ENCODE assay signal across 6 cellular contexts in the genomic region with DNA sequence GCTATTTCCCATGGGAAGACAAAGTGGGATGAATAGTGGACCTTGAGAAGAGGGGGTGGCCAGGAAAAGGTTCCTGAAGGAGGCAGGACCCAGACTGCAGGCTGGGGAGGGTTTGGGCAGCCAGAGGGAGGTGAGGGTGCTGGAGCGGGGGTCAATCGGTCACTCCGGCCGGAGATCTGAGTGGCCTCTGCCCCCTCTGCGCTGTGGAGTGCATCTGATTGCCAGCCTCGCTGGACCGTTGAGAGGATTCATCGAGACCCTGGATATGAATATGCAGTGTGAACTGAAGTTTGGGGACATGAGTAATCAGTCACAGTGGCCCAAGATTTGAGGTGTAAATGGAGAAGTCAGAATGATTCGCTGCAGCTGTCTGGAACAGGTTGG. TPM values are rescaled to one million over a fixed set of nuclear protein-coding genes. Genes with fewer than 3 reads are reported as not detected.
DNase-seq lines count a peak whose midpoint lies in the region; ATAC-seq and TF ChIP-seq lines count a peak whose summit lies in the region.

No MANE protein-coding gene starts in this region.

- TF ChIP-seq POLR2A in suprapubic skin (IDR thresholded peaks at IDR 0.05): no peak

- WGBS in SK-N-SH (ENCODE audit: low lambda C conversion rate): 8% methylated on average over 8 of the region's 9 CpGs
- WGBS in suprapubic skin: 14% methylated on average over 9 of the region's 9 CpGs

- H3K27me3 ChIP-seq in SK-N-SH (ENCODE audit: insufficient read depth): no peaks in the 10 kb centered on the region
- no peaks in the 10 kb centered on the region for H3K27me3 ChIP-seq in suprapubic skin

- peaks cover 5 to 25% of the 10 kb centered on the region in 2 experiments; a peak in 1 of 4 replicates for H3K4me1 ChIP-seq in SK-N-SH (ENCODE audit: control insufficient read depth in 1 of 2, insufficient read depth in 2 of 2, low read depth in 1 of 2, low read length in 1 of 2)
- H3K4me1 ChIP-seq in suprapubic skin: peaks cover 70% of the 10 kb centered on the region

- no peak for TF ChIP-seq RAD21 in SK-N-SH (IDR thresholded peaks at IDR 0.05; ENCODE audit: low read length)

- peak overlapping the region; percentile 97 for H3K4me2 ChIP-seq in SK-N-SH

- peaks cover 29% of the 10 kb centered on the region for H3F3A ChIP-seq in SK-N-SH (replicated peaks; ENCODE audit: insufficient read depth)

- H3K9me2 ChIP-seq in SK-N-SH: no peaks in the 10 kb centered on the region

- no peaks in the 10 kb centered on the region for H4K20me1 ChIP-seq in SK-N-SH (ENCODE audit: insufficient read depth)

- H2AFZ ChIP-seq in SK-N-SH (ENCODE audit: low read depth): no peak overlapping the region

- peaks cover 0 to 6% of the 10 kb centered on the region in 2 experiments for H3K36me3 ChIP-seq in SK-N-SH (replicated peaks in 1 of 2; ENCODE audit: control insufficient read depth in 1 of 2, insufficient read depth in 2 of 2, low read length in 1 of 2)
- no peaks in the 10 kb centered on the region for H3K36me3 ChIP-seq in suprapubic skin

- no peak for ATAC-seq in SK-N-SH treated with all-trans-retinoic acid at 6 μM for 48 hours

- CTCF ChIA-PET in SK-N-SH (lab: Yijun Ruan, JAX): interaction anchor here (1.0 to 5.0 kb wide), 6 partner anchors 11 to 168 kb away, joined by 3 to 28 read pairs (median 6); a partner anchor contains a TSS

- TF ChIP-seq EP300 in SK-N-SH (IDR thresholded peaks at IDR 0.05; ENCODE audit: borderline replicate concordance in 1 of 2, low read depth in 1 of 2, low read length in 1 of 2): no peak
- no peak for TF ChIP-seq EP300 in suprapubic skin (IDR thresholded peaks at IDR 0.05)

- H3K4me3 ChIP-seq in SK-N-SH (ENCODE audit: low read depth in 2 of 2, low read length in 1 of 2) (peak overlapping the region; percentile 74 to 86), foreskin fibroblast (ENCODE audit: low read depth in 1 of 2, low read length in 2 of 2) (peak overlapping the region; percentile 92 to 94), suprapubic skin (peak overlapping the region; percentile 98)

- H3K9ac ChIP-seq in SK-N-SH: peak overlapping the region; percentile 99

- POLR2A ChIA-PET in SK-N-SH (lab: Yijun Ruan, JAX): no interaction called here

- TF ChIP-seq CTCF in SK-N-SH (IDR thresholded peaks at IDR 0.05) (no peak), foreskin fibroblast (IDR thresholded peaks at IDR 0.05; ENCODE audit: low read depth, low read length) (no peak), suprapubic skin (IDR thresholded peaks at IDR 0.05) (no peak)

- H3K79me2 ChIP-seq in SK-N-SH (ENCODE audit: insufficient read depth): peaks cover 54% of the 10 kb centered on the region

- DNase-seq in SK-N-SH (no peak), foreskin fibroblast (no peak), suprapubic skin (ENCODE audit: low spot score in 2 of 2) (no peak), GF-D8 (lab: John Stamatoyannopoulos, UW) (no peak)
- DNase-seq in central memory CD4-positive, alpha-beta T cell: no peak

- H3K27ac ChIP-seq in SK-N-SH (ENCODE audit: low read depth in 2 of 2, low read length in 1 of 2): peak overlapping the region; percentile 72 to 83
- H3K27ac ChIP-seq in suprapubic skin: peak overlapping the region; percentile 99

- no peaks in the 10 kb centered on the region for H3K9me3 ChIP-seq in SK-N-SH
- no peaks in the 10 kb centered on the region for H3K9me3 ChIP-seq in suprapubic skin

TF ChIP-seq in SK-N-SH, 30 proteins besides CTCF, POLR2A, EP300 and RAD21 (continues in another document):
- TF ChIP-seq GABPA (IDR thresholded peaks at IDR 0.05; ENCODE audit: low read depth) (no peak), FOSL2 (IDR thresholded peaks at IDR 0.05; ENCODE audit: borderline replicate concordance, low read depth) (no peak), NRF1 (IDR thresholded peaks at IDR 0.05; ENCODE audit: low read depth, low read length) (no peak), RFX5 (IDR thresholded peaks at IDR 0.05; ENCODE audit: low read length) (no peak), JUND (IDR thresholded peaks at IDR 0.05) (no peak), SIN3A (IDR thresholded peaks at IDR 0.05; ENCODE audit: borderline replicate concordance, low read depth, low read length) (no peak), NFIC (IDR thresholded peaks at IDR 0.05; ENCODE audit: borderline replicate concordance) (no peak), TAF1 (IDR thresholded peaks at IDR 0.05; ENCODE audit: borderline replicate concordance, low read depth, low read length) (no peak)
- TF ChIP-seq, protein P1, sequence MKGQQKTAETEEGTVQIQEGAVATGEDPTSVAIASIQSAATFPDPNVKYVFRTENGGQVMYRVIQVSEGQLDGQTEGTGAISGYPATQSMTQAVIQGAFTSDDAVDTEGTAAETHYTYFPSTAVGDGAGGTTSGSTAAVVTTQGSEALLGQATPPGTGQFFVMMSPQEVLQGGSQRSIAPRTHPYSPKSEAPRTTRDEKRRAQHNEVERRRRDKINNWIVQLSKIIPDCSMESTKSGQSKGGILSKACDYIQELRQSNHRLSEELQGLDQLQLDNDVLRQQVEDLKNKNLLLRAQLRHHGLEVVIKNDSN (IDR thresholded peaks at IDR 0.05; ENCODE audit: borderline replicate concordance, low read depth): no peak

TF ChIP-seq in SK-N-SH treated with all-trans-retinoic acid at 6 μM for 48 hours, 23 proteins besides CTCF, POLR2A, EP300 and RAD21:
- no peak for TF ChIP-seq TOX (CRISPR knock-in tag; IDR thresholded peaks at IDR 0.05; ENCODE audit: borderline replicate concordance)
- TF ChIP-seq, protein P2, sequence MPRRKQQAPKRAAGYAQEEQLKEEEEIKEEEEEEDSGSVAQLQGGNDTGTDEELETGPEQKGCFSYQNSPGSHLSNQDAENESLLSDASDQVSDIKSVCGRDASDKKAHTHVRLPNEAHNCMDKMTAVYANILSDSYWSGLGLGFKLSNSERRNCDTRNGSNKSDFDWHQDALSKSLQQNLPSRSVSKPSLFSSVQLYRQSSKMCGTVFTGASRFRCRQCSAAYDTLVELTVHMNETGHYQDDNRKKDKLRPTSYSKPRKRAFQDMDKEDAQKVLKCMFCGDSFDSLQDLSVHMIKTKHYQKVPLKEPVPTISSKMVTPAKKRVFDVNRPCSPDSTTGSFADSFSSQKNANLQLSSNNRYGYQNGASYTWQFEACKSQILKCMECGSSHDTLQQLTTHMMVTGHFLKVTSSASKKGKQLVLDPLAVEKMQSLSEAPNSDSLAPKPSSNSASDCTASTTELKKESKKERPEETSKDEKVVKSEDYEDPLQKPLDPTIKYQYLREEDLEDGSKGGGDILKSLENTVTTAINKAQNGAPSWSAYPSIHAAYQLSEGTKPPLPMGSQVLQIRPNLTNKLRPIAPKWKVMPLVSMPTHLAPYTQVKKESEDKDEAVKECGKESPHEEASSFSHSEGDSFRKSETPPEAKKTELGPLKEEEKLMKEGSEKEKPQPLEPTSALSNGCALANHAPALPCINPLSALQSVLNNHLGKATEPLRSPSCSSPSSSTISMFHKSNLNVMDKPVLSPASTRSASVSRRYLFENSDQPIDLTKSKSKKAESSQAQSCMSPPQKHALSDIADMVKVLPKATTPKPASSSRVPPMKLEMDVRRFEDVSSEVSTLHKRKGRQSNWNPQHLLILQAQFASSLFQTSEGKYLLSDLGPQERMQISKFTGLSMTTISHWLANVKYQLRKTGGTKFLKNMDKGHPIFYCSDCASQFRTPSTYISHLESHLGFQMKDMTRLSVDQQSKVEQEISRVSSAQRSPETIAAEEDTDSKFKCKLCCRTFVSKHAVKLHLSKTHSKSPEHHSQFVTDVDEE (CRISPR knock-in tag; IDR thresholded peaks at IDR 0.05): no peak
- TF ChIP-seq ZNF565 (CRISPR knock-in tag; conservative IDR thresholded peaks at IDR 0.05; ENCODE audit: low read depth): no peak
- no peak for TF ChIP-seq ZNF8 (CRISPR knock-in tag; IDR thresholded peaks at IDR 0.05)
- no peak for TF ChIP-seq ZFP3 (CRISPR knock-in tag; IDR thresholded peaks at IDR 0.05)
- no peak for TF ChIP-seq ARNTL (CRISPR knock-in tag; IDR thresholded peaks at IDR 0.05; ENCODE audit: borderline replicate concordance, low read depth)
- TF ChIP-seq, protein P3, sequence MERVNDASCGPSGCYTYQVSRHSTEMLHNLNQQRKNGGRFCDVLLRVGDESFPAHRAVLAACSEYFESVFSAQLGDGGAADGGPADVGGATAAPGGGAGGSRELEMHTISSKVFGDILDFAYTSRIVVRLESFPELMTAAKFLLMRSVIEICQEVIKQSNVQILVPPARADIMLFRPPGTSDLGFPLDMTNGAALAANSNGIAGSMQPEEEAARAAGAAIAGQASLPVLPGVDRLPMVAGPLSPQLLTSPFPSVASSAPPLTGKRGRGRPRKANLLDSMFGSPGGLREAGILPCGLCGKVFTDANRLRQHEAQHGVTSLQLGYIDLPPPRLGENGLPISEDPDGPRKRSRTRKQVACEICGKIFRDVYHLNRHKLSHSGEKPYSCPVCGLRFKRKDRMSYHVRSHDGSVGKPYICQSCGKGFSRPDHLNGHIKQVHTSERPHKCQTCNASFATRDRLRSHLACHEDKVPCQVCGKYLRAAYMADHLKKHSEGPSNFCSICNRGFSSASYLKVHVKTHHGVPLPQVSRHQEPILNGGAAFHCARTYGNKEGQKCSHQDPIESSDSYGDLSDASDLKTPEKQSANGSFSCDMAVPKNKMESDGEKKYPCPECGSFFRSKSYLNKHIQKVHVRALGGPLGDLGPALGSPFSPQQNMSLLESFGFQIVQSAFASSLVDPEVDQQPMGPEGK (CRISPR knock-in tag; IDR thresholded peaks at IDR 0.05; ENCODE audit: borderline replicate concordance): no peak

RNA-seq across cellular contexts. Expression of a gene that starts 5.5 kb away (rescaled TPM):
- polyA plus RNA-seq in SK-N-SH (2012; rRNA removed): 14.0 and 21.9 TPM in 2 replicates
- 16.3 and 18.1 TPM in 2 replicates for polyA plus RNA-seq in SK-N-SH (2012; cell fraction: cytosol; rRNA removed)
- 76.2 and 102 TPM in 2 replicates for polyA plus RNA-seq in SK-N-SH (2012; cell fraction: nucleus; rRNA removed)
- total RNA-seq in suprapubic skin: 10 to 100 TPM; 15.0 to 27.9 (median 22.3) TPM

RNA-seq across cellular contexts. Expression of a gene that starts 8.1 kb away (rescaled TPM):
- 24.2 and 24.7 TPM in 2 replicates for polyA plus RNA-seq in SK-N-SH (2012; rRNA removed)
- 14.5 and 20.7 TPM in 2 replicates for polyA plus RNA-seq in SK-N-SH (2012; cell fraction: cytosol; rRNA removed)
- polyA plus RNA-seq in SK-N-SH (2012; cell fraction: nucleus; rRNA removed): 27.5 and 35.6 TPM in 2 replicates
- 10 to 100 TPM; 16.3 to 27.1 (median 20.2) TPM for total RNA-seq in suprapubic skin

RNA-seq across cellular contexts. Expression of a gene that starts 11.0 kb away (rescaled TPM):
- 5.0 and 5.5 TPM in 2 replicates for polyA plus RNA-seq in SK-N-SH (2012; rRNA removed)
- 2.4 and 3.3 TPM in 2 replicates for polyA plus RNA-seq in SK-N-SH (2012; cell fraction: cytosol; rRNA removed)
- 17.9 and 20.4 TPM in 2 replicates for polyA plus RNA-seq in SK-N-SH (2012; cell fraction: nucleus; rRNA removed)
- total RNA-seq in suprapubic skin: 1 to 10 TPM; 4.3 to 8.0 (median 6.5) TPM

RNA-seq across cellular contexts. Expression of a gene that starts 12.7 kb away (rescaled TPM):
- polyA plus RNA-seq in SK-N-SH (2012; rRNA removed): 20.1 and 27.1 TPM in 2 replicates
- 16.0 and 19.9 TPM in 2 replicates for polyA plus RNA-seq in SK-N-SH (2012; cell fraction: cytosol; rRNA removed)
- polyA plus RNA-seq in SK-N-SH (2012; cell fraction: nucleus; rRNA removed): 37.5 and 65.8 TPM in 2 replicates
- 10 to 100 TPM in 1 of 4 donors, 1 to 10 TPM in 3; 6.2 to 18.3 (median 8.5) TPM for total RNA-seq in suprapubic skin

RNA-seq across cellular contexts. Expression of a gene that starts 19.5 kb away (rescaled TPM):
- 217 and 321 TPM in 2 replicates for polyA plus RNA-seq in SK-N-SH (2012; rRNA removed)
- 124 and 156 TPM in 2 replicates for polyA plus RNA-seq in SK-N-SH (2012; cell fraction: cytosol; rRNA removed)
- polyA plus RNA-seq in SK-N-SH (2012; cell fraction: nucleus; rRNA removed): 370 and 570 TPM in 2 replicates
- total RNA-seq in suprapubic skin: 100 to 1,000 TPM in 1 of 4 donors, 10 to 100 TPM in 3; 82.8 to 128 (median 88.5) TPM
